In genomic region chr5:177111720-177112394, GRCh38 we compare ENCODE assay signal across 8 cellular contexts. TPM values are rescaled to one million over a fixed set of nuclear protein-coding genes. Genes with fewer than 3 reads are reported as not detected.
DNase-seq lines count a peak whose midpoint lies in the region; ATAC-seq, FAIRE-seq and TF ChIP-seq lines count a peak whose summit lies in the region.

No MANE protein-coding gene starts in this region.

- H3K4me3 Mint-ChIP-seq in activated CD8-positive, alpha-beta T cell treated with anti-CD3 and anti-CD28 coated beads for 36 hours: no peak overlapping the region
- H3K4me3 Mint-ChIP-seq in naive thymus-derived CD4-positive, alpha-beta T cell: no peak overlapping the region

- no peaks in the 10 kb centered on the region for H3K9me3 Mint-ChIP-seq in activated CD8-positive, alpha-beta T cell treated with anti-CD3 and anti-CD28 coated beads for 36 hours
- peaks cover 0 to 1% (median 0%) of the 10 kb centered on the region in 11 donors for H3K9me3 Mint-ChIP-seq in naive thymus-derived CD4-positive, alpha-beta T cell

- TF ChIP-seq POLR2A in H1 (IDR thresholded peaks at IDR 0.05; ENCODE audit: control extremely low read depth in 1 of 2, low read depth in 2 of 2, low read length in 2 of 2): no peak
- TF ChIP-seq POLR2A in stomach (IDR thresholded peaks at IDR 0.05): no peak

- TF ChIP-seq EP300 in H1 (IDR thresholded peaks at IDR 0.05; ENCODE audit: borderline replicate concordance in 1 of 2, low read depth in 2 of 2, low read length in 2 of 2) (no peak), stomach (IDR thresholded peaks at IDR 0.05) (no peak)

- peaks cover 13% of the 10 kb centered on the region for H3K4me1 Mint-ChIP-seq in activated CD8-positive, alpha-beta T cell treated with anti-CD3 and anti-CD28 coated beads for 36 hours (ENCODE audit: low read depth)
- peaks cover 10 to 26% (median 15%) of the 10 kb centered on the region in 7 donors for H3K4me1 Mint-ChIP-seq in naive thymus-derived CD4-positive, alpha-beta T cell

- no peaks in the 10 kb centered on the region for H3K36me3 ChIP-seq in H1 (ENCODE audit: control insufficient read depth in 2 of 4, insufficient read depth in 4 of 4, low read length in 3 of 4)
- no peaks in the 10 kb centered on the region for H3K36me3 ChIP-seq in naive thymus-derived CD4-positive, alpha-beta T cell (ENCODE audit: control insufficient read depth in 2 of 3, insufficient read depth in 3 of 3, low read length in 3 of 3)
- H3K36me3 ChIP-seq in stomach: no peaks in the 10 kb centered on the region

- no peak overlapping the region; the same call in 1 of the 2 replicates for H4K8ac ChIP-seq in H1 (ENCODE audit: extremely low read depth, insufficient read depth, low read length)

- H3K4me1 ChIP-seq in H1 (replicated peaks in 1 of 4; ENCODE audit: control insufficient read depth in 3 of 4, insufficient read depth in 4 of 4, low read length in 3 of 4) (peaks cover 0 to 4% (median 4%) of the 10 kb centered on the region in 4 experiments; a peak in 3 of 7 replicates), stomach (peaks cover 0 to 45% (median 28%) of the 10 kb centered on the region in 4 donors)
- peaks cover 5 to 6% of the 10 kb centered on the region in 2 donors for H3K4me1 ChIP-seq in naive thymus-derived CD4-positive, alpha-beta T cell (ENCODE audit: control insufficient read depth in 2 of 2, insufficient read depth in 2 of 2, low read length in 2 of 2)

- H3K79me1 ChIP-seq in H1 (ENCODE audit: low read depth, low read length): no peaks in the 10 kb centered on the region

- peak; percentile 54 for ATAC-seq in GM18907 (IDR thresholded peaks at IDR 0.05; ENCODE audit: unreplicated experiment)
- peak; percentile 70 for ATAC-seq in activated CD8-positive, alpha-beta T cell treated with anti-CD3 and anti-CD28 coated beads for 36 hours
- peak; percentile 53 for ATAC-seq in naive thymus-derived CD4-positive, alpha-beta T cell
- ATAC-seq in GM21786 (IDR thresholded peaks at IDR 0.05; ENCODE audit: unreplicated experiment): no peak

- peaks cover 0 to 4% (median 1%) of the 10 kb centered on the region in 4 experiments; a peak in 2 of 7 replicates for H3K27me3 ChIP-seq in H1 (replicated peaks in 1 of 4; ENCODE audit: control insufficient read depth in 3 of 4, extremely low read depth in 1 of 4, insufficient read depth in 3 of 4, low read length in 3 of 4)
- H3K27me3 ChIP-seq in naive thymus-derived CD4-positive, alpha-beta T cell (ENCODE audit: control insufficient read depth in 2 of 2, insufficient read depth in 2 of 2, low read length in 2 of 2): no peaks in the 10 kb centered on the region
- H3K27me3 ChIP-seq in stomach: no peaks in the 10 kb centered on the region

- H3K4ac ChIP-seq in H1 (replicated peaks; ENCODE audit: insufficient read length, low read depth, low read length): no peak overlapping the region

- H3K79me2 ChIP-seq in H1 (ENCODE audit: control insufficient read depth in 1 of 2, insufficient read depth in 2 of 2, low read length in 2 of 2): no peaks in the 10 kb centered on the region

- TF ChIP-seq CTCF in activated CD8-positive, alpha-beta T cell treated with anti-CD3 and anti-CD28 coated beads for 36 hours (IDR thresholded peaks at IDR 0.05): peak; percentile 94
- TF ChIP-seq CTCF in H1 (IDR thresholded peaks at IDR 0.05; ENCODE audit: control extremely low read depth in 1 of 3, insufficient read depth in 1 of 3, low read depth in 1 of 3, low read length in 3 of 3): peak in 2 of 3 experiments; percentile 99 to 100; a peak in 3 of 4 replicates
- peak in 5 of 7 experiments; percentile 89 to 98 (median 92) for TF ChIP-seq CTCF in stomach (IDR thresholded peaks at IDR 0.05)

- H3K23me2 ChIP-seq in H1 (ENCODE audit: low read depth, low read length): no peaks in the 10 kb centered on the region

- CTCF ChIA-PET in activated CD8-positive, alpha-beta T cell treated with anti-CD3 and anti-CD28 coated beads for 36 hours (lab: Charles Lee): interaction anchor here (0.5 to 7.9 kb wide), 36 partner anchors 11 to 748 kb away, joined by 3 to 150 read pairs (median 4); partner anchors contain the start of genes FGFR4, PRELID1 and RAB24
- CTCF ChIA-PET in H1 (lab: Charles Lee; ENCODE audit: partially characterized antibody): interaction anchor here (0.6 to 11.0 kb wide), 35 partner anchors 10 to 455 kb away, joined by 3 to 170 read pairs (median 5); partner anchors contain the start of genes FGFR4, HK3, MXD3 and ZNF346
- CTCF ChIA-PET in naive thymus-derived CD4-positive, alpha-beta T cell (lab: Charles Lee): interaction anchor here (0.6 to 3.1 kb wide), 9 partner anchors 19 to 1382 kb away, joined by 3 to 19 read pairs (median 4); partner anchors contain the start of gene FGFR4

- peak overlapping the region; percentile 43; the same call in 1 of the 2 replicates for H2BK20ac ChIP-seq in H1 (ENCODE audit: low read length)

- peak overlapping the region; percentile 74 for H2AFZ ChIP-seq in H1 (ENCODE audit: low read length)

- no peak overlapping the region for H3K56ac ChIP-seq in H1 (replicated peaks; ENCODE audit: insufficient read length, low read depth, low read length)

- WGBS in H1 (ENCODE audit: extremely low coverage in 1 of 2, insufficient coverage in 1 of 2, insufficient read length in 1 of 2, insufficient replicate concordance in 2 of 2, low coverage in 1 of 2, low lambda C conversion rate in 2 of 2, missing lambda C conversion rate in 1 of 2), 2 experiments: 49% methylated on average over 12 of the region's 12 CpGs; no CpG with 5 or more reads in 1 of the 2 experiments
- WGBS in stomach, 5 donors: 16 to 26% (median 18%) methylated on average over 12 of the region's 12 CpGs

- H3K9ac ChIP-seq in H1 (replicated peaks in 1 of 4; ENCODE audit: extremely low read depth in 1 of 4, low read depth in 3 of 4, low read length in 3 of 4): no peak overlapping the region

- peak overlapping the region; percentile 5 for H4K91ac ChIP-seq in H1 (replicated peaks; ENCODE audit: insufficient read length, low read length)

- intact Hi-C loops in activated CD8-positive, alpha-beta T cell treated with anti-CD3 and anti-CD28 coated beads for 36 hours (cut with micrococcal nuclease): loop anchor here (5.0 to 10.0 kb wide), 3 partner anchors 40 to 190 kb away; partner anchors contain the start of genes PRELID1 and RAB24
- intact Hi-C loops in naive thymus-derived CD4-positive, alpha-beta T cell (cut with micrococcal nuclease): loop anchor here (1.0 to 10.0 kb wide), 14 partner anchors 35 to 1093 kb away; partner anchors contain the start of genes HNRNPAB (in 1 of the 2) and PDLIM7 (in 1 of the 2)
- intact Hi-C loops in stomach (cut with DNase I; ENCODE audit: low total_unique reads): loop anchor here (5.0 kb wide), 1 partner anchor 40 kb away; no protein-coding TSS in a partner anchor

- peak; percentile 97 to 98 for TF ChIP-seq RAD21 in H1 (IDR thresholded peaks at IDR 0.05 in 1 of 2, conservative IDR thresholded peaks at IDR 0.05 in 1 of 2; ENCODE audit: low read depth in 2 of 2, low read length in 2 of 2)

- peak overlapping the region; percentile 73; the same call in 1 of the 2 replicates for H2BK5ac ChIP-seq in H1 (ENCODE audit: low read depth, low read length)

- H2AK5ac ChIP-seq in H1 (ENCODE audit: low read depth, low read length): no peak overlapping the region

- POLR2A ChIA-PET in activated CD8-positive, alpha-beta T cell treated with anti-CD3 and anti-CD28 coated beads for 36 hours (lab: Charles Lee): interaction anchor here (0.5 to 2.0 kb wide), 3 partner anchors 37 to 229 kb away, joined by 3 to 4 read pairs (median 4); no protein-coding TSS in a partner anchor
- POLR2A ChIA-PET in H1 (lab: Charles Lee; ENCODE audit: partially characterized antibody): interaction anchor here (0.6 to 5.7 kb wide), 9 partner anchors 10 to 292 kb away, joined by 3 to 62 read pairs (median 4); partner anchors contain the start of gene NSD1
- POLR2A ChIA-PET in naive thymus-derived CD4-positive, alpha-beta T cell (lab: Charles Lee): interaction anchor here (0.7 to 1.3 kb wide), 2 partner anchors 20 to 44 kb away, joined by 3 read pairs; no protein-coding TSS in a partner anchor

- H2BK12ac ChIP-seq in H1 (ENCODE audit: low read depth, low read length): peak overlapping the region; percentile 50; the same call in 1 of the 2 replicates

- H3K23ac ChIP-seq in H1 (ENCODE audit: insufficient read length): no peak overlapping the region

- no peak overlapping the region for H3K14ac ChIP-seq in H1 (ENCODE audit: insufficient read length)

- no peak overlapping the region for H3K27ac Mint-ChIP-seq in activated CD8-positive, alpha-beta T cell treated with anti-CD3 and anti-CD28 coated beads for 36 hours
- H3K27ac Mint-ChIP-seq in naive thymus-derived CD4-positive, alpha-beta T cell: no peak overlapping the region

- no peak overlapping the region; a peak in 1 of 4 replicates for H3K4me2 ChIP-seq in H1 (ENCODE audit: insufficient read depth in 1 of 2, low read depth in 2 of 2, low read length in 2 of 2)

- no peak overlapping the region for H3K18ac ChIP-seq in H1 (ENCODE audit: extremely low read depth, low read length)

- no peak overlapping the region for H2BK120ac ChIP-seq in H1 (replicated peaks; ENCODE audit: low read depth, low read length)

- H3K4me3 ChIP-seq in H1 (ENCODE audit: extremely low read depth in 1 of 4, insufficient read depth in 2 of 4, low read depth in 3 of 4, low read length in 4 of 4) (no peak overlapping the region), stomach (no peak overlapping the region)
- H3K4me3 ChIP-seq in naive thymus-derived CD4-positive, alpha-beta T cell (ENCODE audit: low read length): no peak overlapping the region

- no peaks in the 10 kb centered on the region for H4K20me1 ChIP-seq in H1 (replicated peaks in 1 of 2; ENCODE audit: control insufficient read depth in 1 of 2, insufficient read depth in 2 of 2, low read length in 2 of 2)

- H3K27ac ChIP-seq in H1 (ENCODE audit: low read depth, low read length) (no peak overlapping the region), stomach (no peak overlapping the region)
- H3K27ac ChIP-seq in naive thymus-derived CD4-positive, alpha-beta T cell (ENCODE audit: low read depth, low read length): no peak overlapping the region

- no peak overlapping the region for H4K5ac ChIP-seq in H1 (ENCODE audit: insufficient read length, low read depth, low read length)

- FAIRE-seq in H1 (lab: Jason Lieb, UNC): peak; percentile 85

- H2BK15ac ChIP-seq in H1 (ENCODE audit: low read length): 0 out of 2 replicates have a peak overlapping the region, but pooled peaks have one; percentile 18

- DNase-seq in AG08395 (ENCODE audit: low spot score) (peak; percentile 64), NCI-H460 (ENCODE audit: extremely low read depth, low read depth) (peak; percentile 30), H1 (ENCODE audit: low read depth in 1 of 2, low spot score in 2 of 2) (peak; percentile 76 to 96), stomach (peak; percentile 51)
- DNase-seq in activated CD8-positive, alpha-beta T cell treated with anti-CD3 and anti-CD28 coated beads for 36 hours: peak; percentile 80
- DNase-seq in naive thymus-derived CD4-positive, alpha-beta T cell: peak in 8 of 9 donors; percentile 33 to 66 (median 50)

- H3K27me3 Mint-ChIP-seq in activated CD8-positive, alpha-beta T cell treated with anti-CD3 and anti-CD28 coated beads for 36 hours: no peaks in the 10 kb centered on the region
- H3K27me3 Mint-ChIP-seq in naive thymus-derived CD4-positive, alpha-beta T cell: no peaks in the 10 kb centered on the region

- H3K9me3 ChIP-seq in H1 (ENCODE audit: insufficient read depth in 2 of 2, low read depth in 1 of 2, low read length in 1 of 2): no peaks in the 10 kb centered on the region
- H3K9me3 ChIP-seq in naive thymus-derived CD4-positive, alpha-beta T cell (ENCODE audit: control insufficient read depth in 2 of 3, low read length in 3 of 3): no peaks in the 10 kb centered on the region
- no peaks in the 10 kb centered on the region for H3K9me3 ChIP-seq in stomach

- H3K36me3 Mint-ChIP-seq in activated CD8-positive, alpha-beta T cell treated with anti-CD3 and anti-CD28 coated beads for 36 hours (ENCODE audit: low read depth): no peaks in the 10 kb centered on the region
- peaks cover 0 to 4% (median 0%) of the 10 kb centered on the region in 5 donors for H3K36me3 Mint-ChIP-seq in naive thymus-derived CD4-positive, alpha-beta T cell

RNA-seq across cellular contexts. Expression of gene NSD1, which starts 21.7 kb away (rescaled TPM):
- total RNA-seq in NCI-H460 (2014; rRNA removed; shearing (Covaris generic)): 42.7 and 49.1 TPM in 2 replicates
- polyA plus RNA-seq in NCI-H460 (2014; cell fraction: nucleus; rRNA removed): 13.1 and 20.4 TPM in 2 replicates
- total RNA-seq in activated CD8-positive, alpha-beta T cell treated with anti-CD3 and anti-CD28 coated beads for 36 hours: 10 to 100 TPM; 60.1 to 64.8 TPM
- total RNA-seq in H1 (2021; fragmentation: NEBNext Ultra II Directional; extraction: Animal tissue kit (Norgen Biotek cat#: 25700)): 165 and 168 TPM in 2 replicates
- polyA plus RNA-seq in H1 (2011; rRNA removed) (21.1 and 22.8 TPM in 2 replicates), stomach (1 to 10 TPM; 5.1 to 6.9 (median 5.9) TPM)
- polyA plus RNA-seq in H1 (2011; cell fraction: cytosol; rRNA removed): 25.6 TPM
- 53.7 TPM for polyA plus RNA-seq in H1 (2011; cell fraction: nucleus; rRNA removed)
- 32.3 to 43.6 TPM (median 38.1 TPM) in 4 replicates for polyA plus RNA-seq in H1 (2012, experiment 1 of 2)
- polyA plus RNA-seq in H1 (2012, experiment 2 of 2): 2.6 TPM
- 29.8 TPM for polyA plus RNA-seq in H1 (2013, experiment 1 of 2)
- 29.7 TPM for polyA plus RNA-seq in H1 (2013, experiment 2 of 2)
- polyA minus RNA-seq in H1 (2011; rRNA and poly(A)+ RNA removed): 116 and 150 TPM in 2 replicates
- polyA minus RNA-seq in H1 (2011; cell fraction: cytosol; rRNA and poly(A)+ RNA removed): 81.3 TPM
- 206 TPM for polyA minus RNA-seq in H1 (2011; cell fraction: nucleus; rRNA and poly(A)+ RNA removed)
- 100 to 1,000 TPM; 105 to 126 (median 117) TPM for total RNA-seq in naive thymus-derived CD4-positive, alpha-beta T cell
- polyA plus RNA-seq in naive thymus-derived CD4-positive, alpha-beta T cell: 10 to 100 TPM; 57.0 to 65.4 TPM
- total RNA-seq in stomach: 10 to 100 TPM; 17.5 to 69.9 (median 40.0) TPM

RNA-seq across cellular contexts. Expression of gene FGFR4, which starts 25.1 kb away (rescaled TPM):
- total RNA-seq in NCI-H460 (2014; rRNA removed; shearing (Covaris generic)): 2.1 and 2.4 TPM in 2 replicates
- polyA plus RNA-seq in NCI-H460 (2014; cell fraction: nucleus; rRNA removed): 15.1 and 21.1 TPM in 2 replicates
- total RNA-seq in activated CD8-positive, alpha-beta T cell treated with anti-CD3 and anti-CD28 coated beads for 36 hours: 1 to 10 TPM; 1.3 to 2.2 TPM
- total RNA-seq in H1 (2021; fragmentation: NEBNext Ultra II Directional; extraction: Animal tissue kit (Norgen Biotek cat#: 25700)): 74.3 and 88.4 TPM in 2 replicates
- polyA plus RNA-seq in H1 (2011; rRNA removed) (61.4 and 90.7 TPM in 2 replicates), stomach (10 to 100 TPM in 2 of 3 donors, 1 to 10 TPM in 1; 5.2 to 17.0 (median 15.9) TPM)
- polyA plus RNA-seq in H1 (2011; cell fraction: cytosol; rRNA removed): 61.9 TPM
- 169 TPM for polyA plus RNA-seq in H1 (2011; cell fraction: nucleus; rRNA removed)
- 32.1 to 76.8 TPM (median 61.9 TPM) in 4 replicates for polyA plus RNA-seq in H1 (2012, experiment 1 of 2)
- polyA plus RNA-seq in H1 (2012, experiment 2 of 2): 57.5 TPM
- polyA plus RNA-seq in H1 (2013, experiment 1 of 2): 76.3 TPM
- 74.6 TPM for polyA plus RNA-seq in H1 (2013, experiment 2 of 2)
- polyA minus RNA-seq in H1 (2011; rRNA and poly(A)+ RNA removed): 37.9 and 42.9 TPM in 2 replicates
- 68.5 TPM for polyA minus RNA-seq in H1 (2011; cell fraction: cytosol; rRNA and poly(A)+ RNA removed)
- 57.4 TPM for polyA minus RNA-seq in H1 (2011; cell fraction: nucleus; rRNA and poly(A)+ RNA removed)
- 1 to 10 TPM; 1.3 to 3.6 (median 3.1) TPM for total RNA-seq in naive thymus-derived CD4-positive, alpha-beta T cell
- under 1 TPM; 0.20 to 0.40 TPM for polyA plus RNA-seq in naive thymus-derived CD4-positive, alpha-beta T cell
- 100 to 1,000 TPM in 1 of 5 donors, 10 to 100 TPM in 3, 1 to 10 TPM in 1; 4.1 to 145 (median 11.0) TPM for total RNA-seq in stomach

Comparison
In these comparisons a context has a peak if more than half of its experiments do, and no peak if none do; other contexts are left out.
1. DNase-seq: peak in every context shown above with its lines; median percentile 86 in H1; 80 in activated CD8-positive, alpha-beta T cell treated with anti-CD3 and anti-CD28 coated beads for 36 hours; 64 in AG08395; 51 in stomach; 50 in naive thymus-derived CD4-positive, alpha-beta T cell; 30 in NCI-H460.